ENCODE assay signal across 8 cellular contexts in genomic region chr9:133160742-133161541, GRCh38. TPM values are rescaled to one million over a fixed set of nuclear protein-coding genes. Genes with fewer than 3 reads are reported as not detected.
DNase-seq lines count a peak whose midpoint lies in the region; ATAC-seq lines count a peak whose summit lies in the region.

No MANE protein-coding gene starts in this region.

- H3K4me1 Mint-ChIP-seq in CD4-positive, CD25-positive, alpha-beta regulatory T cell, result peaks cover 0 to 14% (median 4%) of the 10 kb centered on the region in 4 donors
- peaks cover 10% of the 10 kb centered on the region for H3K4me1 Mint-ChIP-seq in activated T-cell treated with anti-CD3 and anti-CD28 coated beads, Interleukin-2, amount 50 U/mL, for 72 hours (ENCODE audit: low read depth)

- no peaks in the 10 kb centered on the region for H4K20me1 ChIP-seq in GM23248 (ENCODE audit: insufficient read depth)

- H3K27ac ChIP-seq in CD4-positive, CD25-positive, alpha-beta regulatory T cell (ENCODE audit: insufficient read depth, low read length, poor library complexity, severe bottlenecking), result no peak overlapping the region
- H3K27ac ChIP-seq in GM23248, result no peak overlapping the region

- ATAC-seq in CD4-positive, CD25-positive, alpha-beta regulatory T cell (ENCODE audit: low read depth in 2 of 2), result peak; percentile 43 to 67
- ATAC-seq in activated T-cell treated with anti-CD3 and anti-CD28 coated beads, Interleukin-2, amount 50 U/mL, for 72 hours (replicated peaks in 1 of 2), result peak; percentile 62 to 68
- no peak for ATAC-seq in HG03025 (IDR thresholded peaks at IDR 0.05; ENCODE audit: low FRiP score, unreplicated experiment)

- H3K9me3 Mint-ChIP-seq in CD4-positive, CD25-positive, alpha-beta regulatory T cell, result peaks cover 0 to 3% (median 0%) of the 10 kb centered on the region in 7 donors
- no peaks in the 10 kb centered on the region for H3K9me3 Mint-ChIP-seq in activated T-cell treated with anti-CD3 and anti-CD28 coated beads, Interleukin-2, amount 50 U/mL, for 72 hours

- H3K9me2 ChIP-seq in GM23248 (ENCODE audit: insufficient read depth), result no peaks in the 10 kb centered on the region

- H3K79me2 ChIP-seq in GM23248 (ENCODE audit: insufficient read depth), result no peaks in the 10 kb centered on the region

- H3K4me2 ChIP-seq in GM23248 (ENCODE audit: unreplicated experiment), result no peak overlapping the region

- no peaks in the 10 kb centered on the region for H3K9me3 ChIP-seq in CD4-positive, CD25-positive, alpha-beta regulatory T cell (ENCODE audit: control insufficient read depth in 2 of 2, low read length in 2 of 2)
- no peaks in the 10 kb centered on the region for H3K9me3 ChIP-seq in GM23248 (ENCODE audit: low read depth)

- WGBS in GM23248 (ENCODE audit: low coverage in 1 of 2, low lambda C conversion rate in 2 of 2, missing lambda C conversion rate in 2 of 2), 2 experiments, result 46 to 52% methylated on average over 9 of the region's 9 CpGs

- H3F3A ChIP-seq in GM23248 (ENCODE audit: insufficient read depth), result no peaks in the 10 kb centered on the region

- H3K9ac ChIP-seq in GM23248, result no peak overlapping the region

- peak overlapping the region; percentile 1 to 62 (median 39) for H3K4me3 Mint-ChIP-seq in CD4-positive, CD25-positive, alpha-beta regulatory T cell
- no peak overlapping the region for H3K4me3 Mint-ChIP-seq in activated T-cell treated with anti-CD3 and anti-CD28 coated beads, Interleukin-2, amount 50 U/mL, for 72 hours

- peak; percentile 30 to 61 (median 44) for DNase-seq in CD4-positive, CD25-positive, alpha-beta regulatory T cell
- peak; percentile 84 for DNase-seq in GM23248
- peak; percentile 37 for DNase-seq in NCI-H748 treated with DMSO at 0.1 percent for 48 hours (lab: John Stamatoyannopoulos, UW)
- DNase-seq in activated T-cell treated with anti-CD3 and anti-CD28 coated beads, Interleukin-2, amount 50 U/mL, for 72 hours, result peak; percentile 42 to 46
- peak; percentile 55 for DNase-seq in globus pallidus (ENCODE audit: low spot score)
- peak; percentile 87 for DNase-seq in posterior vena cava (ENCODE audit: low spot score)
- no peak for DNase-seq in cortex of kidney (lab: John Stamatoyannopoulos, UW)

- no peaks in the 10 kb centered on the region for H3K36me3 Mint-ChIP-seq in CD4-positive, CD25-positive, alpha-beta regulatory T cell
- no peaks in the 10 kb centered on the region for H3K36me3 Mint-ChIP-seq in activated T-cell treated with anti-CD3 and anti-CD28 coated beads, Interleukin-2, amount 50 U/mL, for 72 hours (ENCODE audit: insufficient read depth in 2 of 2)

- peak overlapping the region in 1 of 3 donors; percentile 48 for H3K27ac Mint-ChIP-seq in CD4-positive, CD25-positive, alpha-beta regulatory T cell
- no peak overlapping the region for H3K27ac Mint-ChIP-seq in activated T-cell treated with anti-CD3 and anti-CD28 coated beads, Interleukin-2, amount 50 U/mL, for 72 hours

- in situ Hi-C loops in GM23248 (cut with MboI), result no loop called here

- peaks cover 5% of the 10 kb centered on the region for H3K27me3 Mint-ChIP-seq in CD4-positive, CD25-positive, alpha-beta regulatory T cell
- no peaks in the 10 kb centered on the region for H3K27me3 Mint-ChIP-seq in activated T-cell treated with anti-CD3 and anti-CD28 coated beads, Interleukin-2, amount 50 U/mL, for 72 hours (ENCODE audit: low read depth)

- H3K27me3 ChIP-seq in CD4-positive, CD25-positive, alpha-beta regulatory T cell (ENCODE audit: control insufficient read depth, insufficient read depth, low read length), result no peaks in the 10 kb centered on the region
- H3K27me3 ChIP-seq in GM23248 (replicated peaks; ENCODE audit: insufficient read depth), result no peaks in the 10 kb centered on the region

- H3K36me3 ChIP-seq in CD4-positive, CD25-positive, alpha-beta regulatory T cell (ENCODE audit: control insufficient read depth, insufficient read depth, low read length), result no peaks in the 10 kb centered on the region
- no peaks in the 10 kb centered on the region for H3K36me3 ChIP-seq in GM23248 (ENCODE audit: low read depth)

- intact Hi-C loops in posterior vena cava (cut with DNase I), result no loop called here

- no peak overlapping the region for H2AFZ ChIP-seq in GM23248

- peaks cover 7% of the 10 kb centered on the region for H3K4me1 ChIP-seq in CD4-positive, CD25-positive, alpha-beta regulatory T cell (ENCODE audit: control insufficient read depth, insufficient read depth, low read length, poor library complexity, severe bottlenecking)
- H3K4me1 ChIP-seq in GM23248 (ENCODE audit: insufficient read depth), result no peaks in the 10 kb centered on the region

- H3K4me3 ChIP-seq in CD4-positive, CD25-positive, alpha-beta regulatory T cell (ENCODE audit: low read depth, low read length), result no peak overlapping the region
- no peak overlapping the region for H3K4me3 ChIP-seq in GM23248

RNA-seq across cellular contexts. Expression of gene GBGT1, which starts 2.8 kb away (rescaled TPM):
- 1.5 TPM for total RNA-seq in CD4-positive, CD25-positive, alpha-beta regulatory T cell
- polyA plus RNA-seq in CD4-positive, CD25-positive, alpha-beta regulatory T cell, result 1 to 10 TPM in 1 of 4 donors, under 1 TPM in 1, not detected in 2; 0.67 to 1.6 TPM
- 2.7 and 3.1 TPM in 2 replicates for total RNA-seq in GM23248 (2014; rRNA removed; shearing (Covaris generic))
- polyA plus RNA-seq in GM23248 (2016; fragmentation: Nextera tagmentation; extraction: Ambion mirVana), result 0.95 and 1.3 TPM in 2 replicates
- total RNA-seq in activated T-cell treated with anti-CD3 and anti-CD28 coated beads, Interleukin-2, amount 50 U/mL, for 72 hours, result 1 to 10 TPM in 1 of 2 donors, under 1 TPM in 1; 0.86 to 2.0 TPM
- 10 to 100 TPM; 14.2 to 19.9 TPM for total RNA-seq in posterior vena cava

RNA-seq across cellular contexts. Expression of gene RALGDS, which starts 39.9 kb away (rescaled TPM):
- total RNA-seq in CD4-positive, CD25-positive, alpha-beta regulatory T cell, result 228 TPM
- polyA plus RNA-seq in CD4-positive, CD25-positive, alpha-beta regulatory T cell, result 10 to 100 TPM; 34.6 to 64.2 (median 49.2) TPM
- 21.7 and 51.7 TPM in 2 replicates for total RNA-seq in GM23248 (2014; rRNA removed; shearing (Covaris generic))
- polyA plus RNA-seq in GM23248 (2016; fragmentation: Nextera tagmentation; extraction: Ambion mirVana), result 8.5 and 8.9 TPM in 2 replicates
- 10 to 100 TPM; 50.7 to 78.2 TPM for total RNA-seq in activated T-cell treated with anti-CD3 and anti-CD28 coated beads, Interleukin-2, amount 50 U/mL, for 72 hours
- total RNA-seq in posterior vena cava, result 10 to 100 TPM; 27.6 to 28.3 TPM

RNA-seq across cellular contexts. Expression of gene OBP2B, which starts 48.1 kb away (rescaled TPM):
- not detected for total RNA-seq in CD4-positive, CD25-positive, alpha-beta regulatory T cell
- not detected for polyA plus RNA-seq in CD4-positive, CD25-positive, alpha-beta regulatory T cell
- not detected in 2 replicates for total RNA-seq in GM23248 (2014; rRNA removed; shearing (Covaris generic))
- not detected in 2 replicates for polyA plus RNA-seq in GM23248 (2016; fragmentation: Nextera tagmentation; extraction: Ambion mirVana)
- total RNA-seq in activated T-cell treated with anti-CD3 and anti-CD28 coated beads, Interleukin-2, amount 50 U/mL, for 72 hours, result not detected
- total RNA-seq in posterior vena cava, result not detected

Comparison
In these comparisons a context has a peak if more than half of its experiments do, and no peak if none do; other contexts are left out.
1. H3K4me3 Mint-ChIP-seq: peak in CD4-positive, CD25-positive, alpha-beta regulatory T cell (4 of 4); none in activated T-cell treated with anti-CD3 and anti-CD28 coated beads, Interleukin-2, amount 50 U/mL, for 72 hours (0 of 2).